Comparison of ENCODE assay signal across 1 cellular context in genomic region chr5:144103611-144104010, GRCh38.
TF ChIP-seq lines count a peak whose summit lies in the region.

No MANE protein-coding gene starts in this region.

TF ChIP-seq in GM23338, 12 proteins besides CTCF, POLR2A, EP300 and RAD21 (continued from another document):
- TF ChIP-seq ZNF462 (CRISPR knock-in tag; IDR thresholded peaks at IDR 0.05), result no peak
- no peak for TF ChIP-seq STAT1 (IDR thresholded peaks at IDR 0.05; ENCODE audit: unreplicated experiment)
- no peak for TF ChIP-seq ETS1 (IDR thresholded peaks at IDR 0.05)
